In genomic region chr2:225097035-225097434, GRCh38 we compare ENCODE assay signal across 21 cellular contexts.
DNase-seq lines count a peak whose midpoint lies in the region; ATAC-seq lines count a peak whose summit lies in the region.
"Had no signal": no experiment of that assay in that cellular context is flagged by ENCODE, and none has a peak within 500 bp of the region (broad histone marks: within the 10 kb centered on the region; RNA-seq: fewer than 3 reads in every experiment).

No MANE protein-coding gene starts in this region.

- peaks cover 35% of the 10 kb centered on the region for H3K4me1 ChIP-seq in ACC112 (ENCODE audit: control insufficient read depth, insufficient read depth, low read length, unreplicated experiment)

- peak overlapping the region; percentile 30 for H2AFZ ChIP-seq in ACC112 (ENCODE audit: low read length, unreplicated experiment)

- H3K4me3 ChIP-seq in ACC112 (ENCODE audit: low read depth, low read length) = no peak overlapping the region

- no peaks in the 10 kb centered on the region for H3K79me2 ChIP-seq in ACC112 (ENCODE audit: control insufficient read depth, insufficient read depth, low read length, unreplicated experiment)

- DNase-seq in HCEC 1CT = peak; percentile 67
- peak; percentile 41 for DNase-seq in dedifferentiated amniotic fluid mesenchymal stem cell (ENCODE audit: extremely low spot score)
- DNase-seq in fibroblast of the conjunctiva (ENCODE audit: low read depth) = peak; percentile 36
- DNase-seq in glomerular visceral epithelial cell (ENCODE audit: extremely low spot score) = no peak
- DNase-seq in HK-2 (ENCODE audit: unreplicated experiment) = no peak
- DNase-seq: 8988T; CD4-positive, CD25-positive, alpha-beta regulatory T cell; DMS79; KBM-7; NCI-H1092 treated with DMSO at 0.1 percent for 48 hours; NCI-H146; NCI-H2029 treated with DMSO at 0.1 percent for 48 hours; NCI-H226; NCI-H524; NCI-H774; SIG-M5 had no signal

- H3K27ac ChIP-seq in ACC112 (ENCODE audit: low read depth, low read length) = peak overlapping the region; percentile 73; the same call in 1 of the 2 replicates
- H3K27ac ChIP-seq: HL-60 had no signal

- no peak for ATAC-seq in HG03039 (IDR thresholded peaks at IDR 0.05; ENCODE audit: unreplicated experiment)
- ATAC-seq: HepG2, Panc1 had no signal

- no peaks in the 10 kb centered on the region; the same call in 1 of the 2 replicates for H3K36me3 ChIP-seq in ACC112 (ENCODE audit: insufficient read depth, low read length)

- H3K27me3 ChIP-seq in ACC112 (ENCODE audit: insufficient read depth, low read length) = no peaks in the 10 kb centered on the region

Comparison
In these comparisons a context has a peak if more than half of its experiments do, and no peak if none do; other contexts are left out.
1. DNase-seq: peak in HCEC 1CT (single experiment), dedifferentiated amniotic fluid mesenchymal stem cell (single experiment) and fibroblast of the conjunctiva (single experiment); none in glomerular visceral epithelial cell (single experiment) and HK-2 (single experiment).